Comparison of ENCODE assay signal across 1 cellular context in the genomic region with DNA sequence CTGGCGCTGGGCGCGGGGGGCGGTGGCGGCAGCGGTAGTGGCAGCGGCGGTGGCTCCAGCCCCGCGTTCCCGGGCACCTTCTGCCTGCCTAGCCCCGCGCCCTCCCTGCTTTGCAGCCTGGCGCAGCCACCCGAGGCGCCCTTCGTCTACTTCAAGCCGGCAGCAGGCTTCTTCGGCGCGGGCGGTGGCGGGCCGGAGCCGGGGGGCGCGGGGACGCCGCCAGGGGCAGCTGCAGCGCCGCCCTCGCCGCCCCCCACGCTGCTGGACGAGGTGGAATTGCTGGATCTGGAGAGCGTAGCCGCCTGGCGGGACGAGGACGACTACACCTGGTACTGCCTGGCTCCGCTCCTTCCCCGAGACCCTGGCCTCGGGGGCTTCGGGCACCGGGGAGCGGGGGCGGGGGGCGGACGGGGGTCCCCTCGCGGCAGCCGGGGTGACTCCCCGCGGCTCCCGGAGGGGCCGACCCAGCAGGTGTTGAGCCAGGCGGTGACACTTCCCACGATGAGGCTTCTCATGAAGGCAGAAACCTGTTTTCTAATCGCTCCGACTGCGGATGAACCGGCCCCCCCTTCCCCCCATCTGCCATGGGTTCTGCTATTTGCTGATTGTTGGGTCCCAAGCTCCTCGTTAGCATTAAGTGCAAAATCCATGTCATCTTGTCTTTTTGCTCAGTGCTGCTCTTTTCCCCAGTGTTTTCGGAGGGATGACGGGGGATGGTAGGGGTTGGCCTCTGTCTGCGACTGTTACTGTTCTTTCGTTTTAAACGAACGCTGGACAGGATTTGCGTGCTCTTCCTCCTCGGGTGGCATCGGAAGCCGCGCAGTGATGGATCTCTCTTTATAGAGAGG.
TF ChIP-seq lines count a peak whose summit lies in the region.

No MANE protein-coding gene starts in this region.

TF ChIP-seq in K562, 482 proteins besides CTCF, POLR2A, EP300 and RAD21 (continued from another document):
- no peak for TF ChIP-seq ZBTB12 (CRISPR knock-in tag; IDR thresholded peaks at IDR 0.05)
- TF ChIP-seq HMG20B (CRISPR knock-in tag; IDR thresholded peaks at IDR 0.05) = no peak
- no peak for TF ChIP-seq ZNF347 (CRISPR knock-in tag; IDR thresholded peaks at IDR 0.05; ENCODE audit: low read depth)
- no peak for TF ChIP-seq ZNF609 (CRISPR knock-in tag; IDR thresholded peaks at IDR 0.05; ENCODE audit: borderline replicate concordance)
- TF ChIP-seq, protein P1, sequence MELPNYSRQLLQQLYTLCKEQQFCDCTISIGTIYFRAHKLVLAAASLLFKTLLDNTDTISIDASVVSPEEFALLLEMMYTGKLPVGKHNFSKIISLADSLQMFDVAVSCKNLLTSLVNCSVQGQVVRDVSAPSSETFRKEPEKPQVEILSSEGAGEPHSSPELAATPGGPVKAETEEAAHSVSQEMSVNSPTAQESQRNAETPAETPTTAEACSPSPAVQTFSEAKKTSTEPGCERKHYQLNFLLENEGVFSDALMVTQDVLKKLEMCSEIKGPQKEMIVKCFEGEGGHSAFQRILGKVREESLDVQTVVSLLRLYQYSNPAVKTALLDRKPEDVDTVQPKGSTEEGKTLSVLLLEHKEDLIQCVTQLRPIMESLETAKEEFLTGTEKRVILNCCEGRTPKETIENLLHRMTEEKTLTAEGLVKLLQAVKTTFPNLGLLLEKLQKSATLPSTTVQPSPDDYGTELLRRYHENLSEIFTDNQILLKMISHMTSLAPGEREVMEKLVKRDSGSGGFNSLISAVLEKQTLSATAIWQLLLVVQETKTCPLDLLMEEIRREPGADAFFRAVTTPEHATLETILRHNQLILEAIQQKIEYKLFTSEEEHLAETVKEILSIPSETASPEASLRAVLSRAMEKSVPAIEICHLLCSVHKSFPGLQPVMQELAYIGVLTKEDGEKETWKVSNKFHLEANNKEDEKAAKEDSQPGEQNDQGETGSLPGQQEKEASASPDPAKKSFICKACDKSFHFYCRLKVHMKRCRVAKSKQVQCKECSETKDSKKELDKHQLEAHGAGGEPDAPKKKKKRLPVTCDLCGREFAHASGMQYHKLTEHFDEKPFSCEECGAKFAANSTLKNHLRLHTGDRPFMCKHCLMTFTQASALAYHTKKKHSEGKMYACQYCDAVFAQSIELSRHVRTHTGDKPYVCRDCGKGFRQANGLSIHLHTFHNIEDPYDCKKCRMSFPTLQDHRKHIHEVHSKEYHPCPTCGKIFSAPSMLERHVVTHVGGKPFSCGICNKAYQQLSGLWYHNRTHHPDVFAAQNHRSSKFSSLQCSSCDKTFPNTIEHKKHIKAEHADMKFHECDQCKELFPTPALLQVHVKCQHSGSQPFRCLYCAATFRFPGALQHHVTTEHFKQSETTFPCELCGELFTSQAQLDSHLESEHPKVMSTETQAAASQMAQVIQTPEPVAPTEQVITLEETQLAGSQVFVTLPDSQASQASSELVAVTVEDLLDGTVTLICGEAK (IDR thresholded peaks at IDR 0.05) = no peak
- TF ChIP-seq, protein P1 (CRISPR knock-in tag; IDR thresholded peaks at IDR 0.05) = no peak
- TF ChIP-seq, protein P2, sequence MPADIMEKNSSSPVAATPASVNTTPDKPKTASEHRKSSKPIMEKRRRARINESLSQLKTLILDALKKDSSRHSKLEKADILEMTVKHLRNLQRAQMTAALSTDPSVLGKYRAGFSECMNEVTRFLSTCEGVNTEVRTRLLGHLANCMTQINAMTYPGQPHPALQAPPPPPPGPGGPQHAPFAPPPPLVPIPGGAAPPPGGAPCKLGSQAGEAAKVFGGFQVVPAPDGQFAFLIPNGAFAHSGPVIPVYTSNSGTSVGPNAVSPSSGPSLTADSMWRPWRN (IDR thresholded peaks at IDR 0.05; ENCODE audit: low read depth) = no peak
- TF ChIP-seq KLF13 (tag; IDR thresholded peaks at IDR 0.05; ENCODE audit: borderline replicate concordance, low read depth) = no peak
